Comparison of ENCODE assay signal across 10 cellular contexts in the genomic region with DNA sequence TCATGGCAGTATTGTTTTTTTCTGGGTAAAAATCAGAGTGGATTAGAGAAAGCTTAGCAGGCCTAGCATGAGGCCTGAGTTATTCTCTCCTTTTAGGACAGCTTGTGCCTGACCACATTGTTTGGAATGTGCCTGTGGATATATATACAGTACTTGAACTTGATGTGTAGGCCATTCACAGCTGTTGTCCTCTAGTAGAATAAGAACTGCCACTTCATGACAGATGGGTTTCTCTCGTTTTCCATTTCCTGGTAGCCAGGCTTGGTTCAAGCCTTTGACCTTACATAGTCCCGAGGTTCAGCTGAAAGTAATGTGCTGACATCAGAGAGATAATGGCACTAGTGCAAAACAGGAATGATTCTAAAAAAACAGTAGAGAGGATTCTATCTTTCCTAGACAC.
DNase-seq lines count a peak whose midpoint lies in the region; ATAC-seq and TF ChIP-seq lines count a peak whose summit lies in the region.
"Had no signal": no experiment of that assay in that cellular context is flagged by ENCODE, and none has a peak within 500 bp of the region (broad histone marks: within the 10 kb centered on the region; RNA-seq: fewer than 3 reads in every experiment).

No MANE protein-coding gene starts in this region.

- H3K4me3 Mint-ChIP-seq in brain = peak overlapping the region in 2 of 5 experiments; percentile 19 to 36
- H3K4me3 Mint-ChIP-seq: activated T-cell treated with anti-CD3 and anti-CD28 coated beads, Interleukin-2, amount 50 U/mL, for 4 hours; CD4-positive, alpha-beta T cell had no signal

- H3K27ac Mint-ChIP-seq in brain = peak overlapping the region; percentile 42 to 94 (median 82)
- H3K27ac Mint-ChIP-seq: CD4-positive, alpha-beta T cell had no signal

- no peaks in the 10 kb centered on the region for H3K9me3 ChIP-seq in mucosa of descending colon

- peak; percentile 69 for ATAC-seq in mucosa of descending colon
- no peak for ATAC-seq in HG02763 (IDR thresholded peaks at IDR 0.05; ENCODE audit: unreplicated experiment)
- ATAC-seq: activated T-cell treated with anti-CD3 and anti-CD28 coated beads, Interleukin-2, amount 50 U/mL, for 4 hours had no signal

- no peaks in the 10 kb centered on the region for H3K36me3 ChIP-seq in mucosa of descending colon (ENCODE audit: low read depth)

- intact Hi-C loops in mucosa of descending colon (cut with DNase I, micrococcal nuclease) = no loop called here

- TF ChIP-seq CTCF in brain (conservative IDR thresholded peaks at IDR 0.05) (no peak), mucosa of descending colon (IDR thresholded peaks at IDR 0.05) (no peak)

- H3K9me3 Mint-ChIP-seq in brain = peaks cover 0 to 2% (median 0%) of the 10 kb centered on the region in 5 experiments
- H3K9me3 Mint-ChIP-seq: activated T-cell treated with anti-CD3 and anti-CD28 coated beads, Interleukin-2, amount 50 U/mL, for 4 hours; CD4-positive, alpha-beta T cell had no signal

- DNase-seq in DMS 273 (lab: John Stamatoyannopoulos, UW; ENCODE audit: unreplicated experiment) (peak; percentile 91), NCI-H187 (lab: John Stamatoyannopoulos, UW) (peak; percentile 31 to 48), mucosa of descending colon (peak in 1 of 3 donors; percentile 8), DMS114 treated with DMSO at 0.1 percent for 48 hours (lab: John Stamatoyannopoulos, UW; ENCODE audit: unreplicated experiment) (no peak)
- no peak for DNase-seq in activated CD4-positive, CD25-positive, alpha-beta regulatory T cell (lab: John Stamatoyannopoulos, UW)
- DNase-seq in central memory CD4-positive, alpha-beta T cell = no peak
- DNase-seq: activated T-cell treated with anti-CD3 and anti-CD28 coated beads, Interleukin-2, amount 50 U/mL, for 4 hours; CD4-positive, alpha-beta T cell had no signal

- no peak overlapping the region for H3K4me3 ChIP-seq in mucosa of descending colon

- H3K27me3 Mint-ChIP-seq in brain = no peaks in the 10 kb centered on the region
- H3K27me3 Mint-ChIP-seq: CD4-positive, alpha-beta T cell had no signal

- no peaks in the 10 kb centered on the region for H3K4me1 ChIP-seq in mucosa of descending colon (ENCODE audit: low read depth)

- no peaks in the 10 kb centered on the region for H3K36me3 Mint-ChIP-seq in brain

- H3K4me1 Mint-ChIP-seq in brain = peaks cover 78% of the 10 kb centered on the region

Comparison
In these comparisons a context has a peak if more than half of its experiments do, and no peak if none do; other contexts are left out.
1. DNase-seq: peak in DMS 273 (single experiment) and NCI-H187 (2 of 2); none in DMS114 treated with DMSO at 0.1 percent for 48 hours (single experiment), activated CD4-positive, CD25-positive, alpha-beta regulatory T cell (0 of 4) and central memory CD4-positive, alpha-beta T cell (single experiment).